In genomic region chr22:22168190-22168940, GRCh38 we compare ENCODE assay signal across 8 cellular contexts.
A peak's percentile ranks its signal among the peaks of the same experiment; 100 is the strongest.
DNase-seq lines count a peak whose midpoint lies in the region; ATAC-seq and TF ChIP-seq lines count a peak whose summit lies in the region.

No MANE protein-coding gene starts in this region.

- no peaks in the 10 kb centered on the region for H3K27me3 Mint-ChIP-seq in activated B cell treated with CpG ODN at 0.5 μM for 24 hours

- DNase-seq in GM06990 (ENCODE audit: extremely low read depth, insufficient read length) (peak; percentile 77), NCI-H1092 (lab: John Stamatoyannopoulos, UW) (peak; percentile 10), activated B cell treated with CpG ODN at 0.5 μM for 24 hours (peak; percentile 31), kidney epithelial cell (ENCODE audit: low read depth) (peak; percentile 12), left ventricle myocardium superior (no peak)
- no peak for DNase-seq in effector CD4-positive, alpha-beta T cell
- no peak for DNase-seq in NK-92 treated with Interleukin-12 subunit alpha and Interleukin-12 subunit beta, amount 100 ng/mL, for 24 hours (lab: John Stamatoyannopoulos, UW)

- H3K4me1 Mint-ChIP-seq in activated B cell treated with CpG ODN at 0.5 μM for 24 hours: peaks cover 86% of the 10 kb centered on the region

- intact Hi-C loops in activated B cell treated with CpG ODN at 0.5 μM for 24 hours (cut with micrococcal nuclease) (loop anchor here (1.0 to 2.0 kb wide), 3 partner anchors 14 to 57 kb away; no protein-coding TSS in a partner anchor), left ventricle myocardium superior (cut with micrococcal nuclease) (no loop called here)

- no peaks in the 10 kb centered on the region for H3K27me3 ChIP-seq in GM06990 (replicated peaks; ENCODE audit: control insufficient read depth, insufficient read depth, low read length)
- peaks cover 15% of the 10 kb centered on the region for H3K27me3 ChIP-seq in kidney epithelial cell (ENCODE audit: control insufficient read depth, insufficient read depth, low read length)

- peak overlapping the region; percentile 36 for H3K4me3 ChIP-seq in GM06990 (replicated peaks; ENCODE audit: low read depth, low read length)
- peak overlapping the region; percentile 1 for H3K4me3 ChIP-seq in kidney epithelial cell (ENCODE audit: low read depth, low read length)

- H3K36me3 ChIP-seq in GM06990 (ENCODE audit: control insufficient read depth, insufficient read depth, low read length) (no peaks in the 10 kb centered on the region), kidney epithelial cell (ENCODE audit: control insufficient read depth, insufficient read depth, low read length) (no peaks in the 10 kb centered on the region)

- no peaks in the 10 kb centered on the region for H3K9me3 Mint-ChIP-seq in activated B cell treated with CpG ODN at 0.5 μM for 24 hours

- POLR2A ChIA-PET in activated B cell treated with CpG ODN at 0.5 μM for 24 hours (lab: Charles Lee): interaction anchor here (0.6 to 5.9 kb wide), 20 partner anchors 10 to 767 kb away, joined by 3 to 73 read pairs (median 4); no protein-coding TSS in a partner anchor

- H3K27ac Mint-ChIP-seq in activated B cell treated with CpG ODN at 0.5 μM for 24 hours: peak overlapping the region; percentile 97

- H3K4me3 Mint-ChIP-seq in activated B cell treated with CpG ODN at 0.5 μM for 24 hours: peak overlapping the region; percentile 84

- CTCF ChIA-PET in activated B cell treated with CpG ODN at 0.5 μM for 24 hours (lab: Charles Lee): interaction anchor here (1.1 to 7.3 kb wide), 8 partner anchors 9 to 138 kb away, joined by 3 to 43 read pairs (median 12); no protein-coding TSS in a partner anchor

- H3K36me3 Mint-ChIP-seq in activated B cell treated with CpG ODN at 0.5 μM for 24 hours (ENCODE audit: low read depth): no peaks in the 10 kb centered on the region

- ATAC-seq in GM21723 (IDR thresholded peaks at IDR 0.05; ENCODE audit: unreplicated experiment): peak; percentile 30
- peak; percentile 54 for ATAC-seq in activated B cell treated with CpG ODN at 0.5 μM for 24 hours (ENCODE audit: low read depth)
- no peak for ATAC-seq in left ventricle myocardium superior

- TF ChIP-seq CTCF in GM06990 (IDR thresholded peaks at IDR 0.05; ENCODE audit: insufficient read depth, low read length, poor library complexity, severe bottlenecking) (no peak), activated B cell treated with CpG ODN at 0.5 μM for 24 hours (IDR thresholded peaks at IDR 0.05) (no peak), kidney epithelial cell (IDR thresholded peaks at IDR 0.05; ENCODE audit: insufficient read depth, low read length, poor library complexity, severe bottlenecking) (no peak)

Comparison
In these comparisons a context has a peak if more than half of its experiments do, and no peak if none do; other contexts are left out.
1. DNase-seq: peak in GM06990 (single experiment), NCI-H1092 (single experiment), activated B cell treated with CpG ODN at 0.5 μM for 24 hours (single experiment) and kidney epithelial cell (single experiment); none in effector CD4-positive, alpha-beta T cell (single experiment), left ventricle myocardium superior (single experiment) and NK-92 treated with Interleukin-12 subunit alpha and Interleukin-12 subunit beta, amount 100 ng/mL, for 24 hours (single experiment).